ENCODE assay signal across 20 cellular contexts in genomic region chr5:147458581-147458980, GRCh38. TPM values are rescaled to one million over a fixed set of nuclear protein-coding genes. Genes with fewer than 3 reads are reported as not detected.
DNase-seq lines count a peak whose midpoint lies in the region; ATAC-seq, FAIRE-seq and TF ChIP-seq lines count a peak whose summit lies in the region.
"Had no signal": no experiment of that assay in that cellular context is flagged by ENCODE, and none has a peak within 500 bp of the region (broad histone marks: within the 10 kb centered on the region; RNA-seq: fewer than 3 reads in every experiment).

No MANE protein-coding gene starts in this region.

- no peak for TF ChIP-seq EP300 in esophagus muscularis mucosa (IDR thresholded peaks at IDR 0.05)

- H3K27me3 ChIP-seq in esophagus muscularis mucosa: no peaks in the 10 kb centered on the region
- no peaks in the 10 kb centered on the region for H3K27me3 ChIP-seq in skeletal muscle tissue (ENCODE audit: control insufficient read depth in 3 of 3, insufficient read depth in 3 of 3, low read length in 3 of 3)

- TF ChIP-seq CTCF in D721Med (IDR thresholded peaks at IDR 0.05; ENCODE audit: insufficient read depth, missing control alignments): no peak
- no peak for TF ChIP-seq CTCF in esophagus muscularis mucosa (IDR thresholded peaks at IDR 0.05)

- H3K4me1 ChIP-seq in esophagus muscularis mucosa: peaks cover 21 to 66% (median 44%) of the 10 kb centered on the region in 4 donors
- H3K4me1 ChIP-seq in skeletal muscle tissue (ENCODE audit: control insufficient read depth in 3 of 3, insufficient read depth in 3 of 3, low read length in 3 of 3): peaks cover 24 to 27% (median 25%) of the 10 kb centered on the region in 3 donors

- no peaks in the 10 kb centered on the region for H3K9me3 ChIP-seq in esophagus muscularis mucosa
- peaks cover 0 to 2% (median 0%) of the 10 kb centered on the region in 3 donors for H3K9me3 ChIP-seq in skeletal muscle tissue (ENCODE audit: control insufficient read depth in 3 of 3, low read length in 3 of 3)

- peak; percentile 87 for FAIRE-seq in D721Med (lab: Jason Lieb, UNC)

- WGBS in esophagus muscularis mucosa: 97% methylated on average over 3 of the region's 3 CpGs

- H3K27ac ChIP-seq in esophagus muscularis mucosa (replicated peaks in 1 of 4): peak overlapping the region; percentile 95 to 99 (median 98)
- H3K27ac ChIP-seq in skeletal muscle tissue (ENCODE audit: low read depth, low read length): peak overlapping the region; percentile 86
- H3K27ac ChIP-seq: HL-60 had no signal

- intact Hi-C loops in esophagus muscularis mucosa (cut with DNase I): no loop called here

- ATAC-seq in HG02981 (IDR thresholded peaks at IDR 0.05; ENCODE audit: unreplicated experiment): no peak
- ATAC-seq: Panc1 had no signal

- DNase-seq in D721Med (ENCODE audit: insufficient read length, low spot score) (no peak), NCI-H82 treated with DMSO at 0.1 percent for 48 hours (lab: John Stamatoyannopoulos, UW; ENCODE audit: unreplicated experiment) (peak; percentile 84), esophagus muscularis mucosa (ENCODE audit: extremely low spot score) (no peak), iPS-NIHi11 (ENCODE audit: low spot score) (no peak), DMS153 treated with DMSO at 0.1 percent for 48 hours (lab: John Stamatoyannopoulos, UW; ENCODE audit: unreplicated experiment) (no peak)
- DNase-seq: 8988T; C1 segment of cervical spinal cord; Calu3; CD8-positive, alpha-beta memory T cell; EL; GF-D8; H7; KG1; NCI-H1092 treated with DMSO at 0.1 percent for 48 hours; NCI-H1436 treated with DMSO at 0.1 percent for 48 hours; NCI-H1930 had no signal

- no peak for TF ChIP-seq POLR2A in esophagus muscularis mucosa (IDR thresholded peaks at IDR 0.05; ENCODE audit: low read depth)

- H3K4me3 ChIP-seq in esophagus muscularis mucosa (no peak overlapping the region), skeletal muscle tissue (ENCODE audit: low read length in 3 of 3) (no peak overlapping the region)

- H3K36me3 ChIP-seq in esophagus muscularis mucosa: no peaks in the 10 kb centered on the region
- no peaks in the 10 kb centered on the region for H3K36me3 ChIP-seq in skeletal muscle tissue (ENCODE audit: control insufficient read depth in 3 of 3, insufficient read depth in 3 of 3, low read length in 3 of 3)

- no peak overlapping the region for H3K9ac ChIP-seq in skeletal muscle tissue (ENCODE audit: low read depth in 1 of 3, low read length in 3 of 3)

RNA-seq across cellular contexts. Expression of gene DPYSL3, which starts 51.3 kb away (rescaled TPM):
- total RNA-seq in esophagus muscularis mucosa: 100 to 1,000 TPM; 295 to 449 (median 378) TPM
- 109 TPM for total RNA-seq in skeletal muscle tissue
